21 cellular contexts compared by ENCODE assay signal in the genomic region with DNA sequence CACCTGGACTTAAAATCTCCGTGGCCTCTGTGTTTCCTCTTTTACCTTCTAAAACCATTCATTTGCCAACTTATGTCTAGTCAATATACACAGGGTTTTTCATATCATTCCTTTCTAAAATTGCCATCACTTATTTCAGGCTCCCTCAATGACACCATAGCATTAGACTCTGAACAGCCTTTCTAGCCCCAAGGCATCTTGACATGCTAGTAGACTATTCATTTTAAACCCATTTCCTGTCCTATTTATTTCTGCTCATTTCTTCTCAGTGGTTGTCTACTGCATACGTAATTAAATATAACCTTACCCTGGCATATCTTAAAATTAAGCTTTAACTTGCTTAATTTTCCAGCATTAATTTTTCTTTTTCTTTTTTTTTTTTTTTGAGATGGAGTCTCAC.
"Had no signal": no experiment of that assay in that cellular context is flagged by ENCODE, and none has a peak within 500 bp of the region (broad histone marks: within the 10 kb centered on the region; RNA-seq: fewer than 3 reads in every experiment).

No MANE protein-coding gene starts in this region.

- H3K27me3 ChIP-seq: ascending aorta, body of pancreas had no signal

- H3K9me3 ChIP-seq: ascending aorta, body of pancreas had no signal

- H3K36me3 ChIP-seq: ascending aorta had no signal

- H3K4me1 ChIP-seq: ascending aorta, body of pancreas had no signal

- H3K27ac ChIP-seq: ascending aorta, body of pancreas had no signal

- H3K4me3 ChIP-seq: ascending aorta, body of pancreas had no signal

- ATAC-seq: body of pancreas, PC-3, T-helper 17 cell had no signal

- DNase-seq: activated CD4-positive, alpha-beta memory T cell treated with anti-CD3 and anti-CD28 coated beads for 36 hours; activated CD4-positive, alpha-beta T cell treated with anti-CD3 and anti-CD28 coated beads, Interleukin-2, amount 10 ng/mL, durations not matched to agents 7 days and 5 days; activated CD4-positive, CD25-positive, alpha-beta regulatory T cell treated with anti-CD3 and anti-CD28 coated beads, Interleukin-2, amount 50 U/mL, for 72 hours; activated CD8-positive, alpha-beta memory T cell treated with anti-CD3 and anti-CD28 coated beads for 24 hours; activated T-cell treated with anti-CD3 and anti-CD28 coated beads, Interleukin-2, amount 50 U/mL, for 48 hours; body of pancreas; central memory CD4-positive, alpha-beta T cell; Kasumi-1; KBM-7; NCI-H1048; NCI-H2029; NCI-H2107; NCI-H2171 treated with DMSO at 0.1 percent for 48 hours; NCI-H226; NCI-H510A; NCI-H526 treated with DMSO at 0.1 percent for 48 hours; PC-3; SHP77 treated with DMSO at 0.1 percent for 48 hours; T-helper 17 cell; T-helper 9 cell had no signal
